ENCODE assay signal across 1 cellular context in genomic region chr16:89489040-89489721, GRCh38.
A peak's percentile ranks its signal among the peaks of the same experiment; 100 is the strongest.
TF ChIP-seq lines count a peak whose summit lies in the region.

No MANE protein-coding gene starts in this region.

TF ChIP-seq in HepG2, 621 proteins besides CTCF, POLR2A, EP300 and RAD21 (continued from another document):
- TF ChIP-seq, protein P1, sequence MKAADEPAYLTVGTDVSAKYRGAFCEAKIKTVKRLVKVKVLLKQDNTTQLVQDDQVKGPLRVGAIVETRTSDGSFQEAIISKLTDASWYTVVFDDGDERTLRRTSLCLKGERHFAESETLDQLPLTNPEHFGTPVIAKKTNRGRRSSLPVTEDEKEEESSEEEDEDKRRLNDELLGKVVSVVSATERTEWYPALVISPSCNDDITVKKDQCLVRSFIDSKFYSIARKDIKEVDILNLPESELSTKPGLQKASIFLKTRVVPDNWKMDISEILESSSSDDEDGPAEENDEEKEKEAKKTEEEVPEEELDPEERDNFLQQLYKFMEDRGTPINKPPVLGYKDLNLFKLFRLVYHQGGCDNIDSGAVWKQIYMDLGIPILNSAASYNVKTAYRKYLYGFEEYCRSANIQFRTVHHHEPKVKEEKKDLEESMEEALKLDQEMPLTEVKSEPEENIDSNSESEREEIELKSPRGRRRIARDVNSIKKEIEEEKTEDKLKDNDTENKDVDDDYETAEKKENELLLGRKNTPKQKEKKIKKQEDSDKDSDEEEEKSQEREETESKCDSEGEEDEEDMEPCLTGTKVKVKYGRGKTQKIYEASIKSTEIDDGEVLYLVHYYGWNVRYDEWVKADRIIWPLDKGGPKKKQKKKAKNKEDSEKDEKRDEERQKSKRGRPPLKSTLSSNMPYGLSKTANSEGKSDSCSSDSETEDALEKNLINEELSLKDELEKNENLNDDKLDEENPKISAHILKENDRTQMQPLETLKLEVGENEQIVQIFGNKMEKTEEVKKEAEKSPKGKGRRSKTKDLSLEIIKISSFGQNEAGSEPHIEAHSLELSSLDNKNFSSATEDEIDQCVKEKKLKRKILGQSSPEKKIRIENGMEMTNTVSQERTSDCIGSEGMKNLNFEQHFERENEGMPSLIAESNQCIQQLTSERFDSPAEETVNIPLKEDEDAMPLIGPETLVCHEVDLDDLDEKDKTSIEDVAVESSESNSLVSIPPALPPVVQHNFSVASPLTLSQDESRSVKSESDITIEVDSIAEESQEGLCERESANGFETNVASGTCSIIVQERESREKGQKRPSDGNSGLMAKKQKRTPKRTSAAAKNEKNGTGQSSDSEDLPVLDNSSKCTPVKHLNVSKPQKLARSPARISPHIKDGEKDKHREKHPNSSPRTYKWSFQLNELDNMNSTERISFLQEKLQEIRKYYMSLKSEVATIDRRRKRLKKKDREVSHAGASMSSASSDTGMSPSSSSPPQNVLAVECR (CRISPR knock-in tag; IDR thresholded peaks at IDR 0.05; ENCODE audit: borderline replicate concordance) = peak; percentile 75; the same call in 1 of the 2 replicates
- no peak for TF ChIP-seq SOX13 (IDR thresholded peaks at IDR 0.05)
- TF ChIP-seq SOX13 (CRISPR knock-in tag; conservative IDR thresholded peaks at IDR 0.05 in 1 of 2, IDR thresholded peaks at IDR 0.05 in 1 of 2) = peak in 1 of 2 experiments; percentile 38; a peak in 1 of 4 replicates
- peak; percentile 51; the same call in 1 of the 2 replicates for TF ChIP-seq KMT2A (CRISPR knock-in tag; IDR thresholded peaks at IDR 0.05)
- TF ChIP-seq ZFY (CRISPR knock-in tag; IDR thresholded peaks at IDR 0.05) = peak; percentile 33
- 0 out of 2 replicates have a peak, but pooled peaks have one; percentile 31 for TF ChIP-seq SAFB2 (CRISPR knock-in tag; IDR thresholded peaks at IDR 0.05; ENCODE audit: borderline replicate concordance, low read depth)
- TF ChIP-seq ZNF180 (CRISPR knock-in tag; IDR thresholded peaks at IDR 0.05; ENCODE audit: borderline replicate concordance, low read depth) = no peak
- TF ChIP-seq, protein P2, sequence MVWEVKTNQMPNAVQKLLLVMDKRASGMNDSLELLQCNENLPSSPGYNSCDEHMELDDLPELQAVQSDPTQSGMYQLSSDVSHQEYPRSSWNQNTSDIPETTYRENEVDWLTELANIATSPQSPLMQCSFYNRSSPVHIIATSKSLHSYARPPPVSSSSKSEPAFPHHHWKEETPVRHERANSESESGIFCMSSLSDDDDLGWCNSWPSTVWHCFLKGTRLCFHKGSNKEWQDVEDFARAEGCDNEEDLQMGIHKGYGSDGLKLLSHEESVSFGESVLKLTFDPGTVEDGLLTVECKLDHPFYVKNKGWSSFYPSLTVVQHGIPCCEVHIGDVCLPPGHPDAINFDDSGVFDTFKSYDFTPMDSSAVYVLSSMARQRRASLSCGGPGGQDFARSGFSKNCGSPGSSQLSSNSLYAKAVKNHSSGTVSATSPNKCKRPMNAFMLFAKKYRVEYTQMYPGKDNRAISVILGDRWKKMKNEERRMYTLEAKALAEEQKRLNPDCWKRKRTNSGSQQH (CRISPR knock-in tag; IDR thresholded peaks at IDR 0.05; ENCODE audit: low read depth) = peak; percentile 67; the same call in 1 of the 2 replicates
- TF ChIP-seq NR2C2 (CRISPR knock-in tag; IDR thresholded peaks at IDR 0.05; ENCODE audit: borderline replicate concordance) = peak; percentile 71
- 0 out of 2 replicates have a peak, but pooled peaks have one; percentile 51 for TF ChIP-seq DMAP1 (CRISPR knock-in tag; IDR thresholded peaks at IDR 0.05)
- TF ChIP-seq DR1 (CRISPR knock-in tag; IDR thresholded peaks at IDR 0.05) = no peak
- TF ChIP-seq RBFOX2 (IDR thresholded peaks at IDR 0.05; ENCODE audit: low read depth, low read length) = 0 out of 2 replicates have a peak, but pooled peaks have one; percentile 41
- no peak for TF ChIP-seq ZMYM4 (CRISPR knock-in tag; IDR thresholded peaks at IDR 0.05)
- TF ChIP-seq SALL1 (CRISPR knock-in tag; IDR thresholded peaks at IDR 0.05) = peak; percentile 56
- no peak for TF ChIP-seq ZNF263 (CRISPR knock-in tag; IDR thresholded peaks at IDR 0.05)
- TF ChIP-seq SPEN (CRISPR knock-in tag; IDR thresholded peaks at IDR 0.05; ENCODE audit: low read depth) = 0 out of 2 replicates have a peak, but pooled peaks have one; percentile 30
- peak; percentile 58 for TF ChIP-seq ZNF687 (CRISPR knock-in tag; IDR thresholded peaks at IDR 0.05)
- no peak for TF ChIP-seq TBP (CRISPR knock-in tag; IDR thresholded peaks at IDR 0.05)
- TF ChIP-seq MXI1 (IDR thresholded peaks at IDR 0.05; ENCODE audit: borderline replicate concordance, low read depth, low read length) = peak; percentile 50; the same call in 1 of the 3 replicates
- 0 out of 2 replicates have a peak, but pooled peaks have one; percentile 2 for TF ChIP-seq RCOR2 (CRISPR knock-in tag; IDR thresholded peaks at IDR 0.05)
